ENCODE assay signal across 15 cellular contexts in genomic region chr11:115961168-115962003, GRCh38.
DNase-seq lines count a peak whose midpoint lies in the region; ATAC-seq, FAIRE-seq and TF ChIP-seq lines count a peak whose summit lies in the region.
"Had no signal": no experiment of that assay in that cellular context is flagged by ENCODE, and none has a peak within 500 bp of the region (broad histone marks: within the 10 kb centered on the region; RNA-seq: fewer than 3 reads in every experiment).

No MANE protein-coding gene starts in this region.

- no peak for TF ChIP-seq POLR2A in GM12892 (IDR thresholded peaks at IDR 0.05; ENCODE audit: low read depth, low read length)

- H3K9me3 ChIP-seq in smooth muscle cell (replicated peaks; ENCODE audit: low read depth) (no peaks in the 10 kb centered on the region), aorta (ENCODE audit: control insufficient read depth, low read length) (no peaks in the 10 kb centered on the region)
- H3K9me3 ChIP-seq: BE2C had no signal

- H3K36me3 Mint-ChIP-seq in activated naive CD8-positive, alpha-beta T cell treated with anti-CD3 and anti-CD28 coated beads, Interleukin-2, amount 50 U/mL, for 24 hours (ENCODE audit: low read depth), result no peaks in the 10 kb centered on the region
- H3K36me3 Mint-ChIP-seq: activated CD4-positive, alpha-beta memory T cell treated with anti-CD3 and anti-CD28 coated beads for 36 hours had no signal

- no peak overlapping the region for H3K27ac Mint-ChIP-seq in activated naive CD8-positive, alpha-beta T cell treated with anti-CD3 and anti-CD28 coated beads, Interleukin-2, amount 50 U/mL, for 24 hours
- H3K27ac Mint-ChIP-seq: activated CD4-positive, alpha-beta memory T cell treated with anti-CD3 and anti-CD28 coated beads for 36 hours had no signal

- H3K36me3 ChIP-seq in smooth muscle cell (ENCODE audit: low read depth), result no peaks in the 10 kb centered on the region
- H3K36me3 ChIP-seq in aorta (ENCODE audit: control insufficient read depth in 1 of 2, insufficient read depth in 2 of 2, low read length in 1 of 2), result no peaks in the 10 kb centered on the region
- H3K36me3 ChIP-seq: BE2C had no signal

- H3K4me3 Mint-ChIP-seq in activated naive CD8-positive, alpha-beta T cell treated with anti-CD3 and anti-CD28 coated beads, Interleukin-2, amount 50 U/mL, for 24 hours, result no peak overlapping the region
- H3K4me3 Mint-ChIP-seq: activated CD4-positive, alpha-beta memory T cell treated with anti-CD3 and anti-CD28 coated beads for 36 hours had no signal

- intact Hi-C loops in aorta (cut with DNase I), result no loop called here

- H3K9me3 Mint-ChIP-seq in activated naive CD8-positive, alpha-beta T cell treated with anti-CD3 and anti-CD28 coated beads, Interleukin-2, amount 50 U/mL, for 24 hours, result no peaks in the 10 kb centered on the region
- H3K9me3 Mint-ChIP-seq: activated CD4-positive, alpha-beta memory T cell treated with anti-CD3 and anti-CD28 coated beads for 36 hours had no signal

- 73% methylated on average over 11 of the region's 11 CpGs for WGBS in smooth muscle cell (ENCODE audit: low lambda C conversion rate)
- 39 to 41% methylated on average over 11 of the region's 11 CpGs for WGBS in aorta, 2 donors

- no peak overlapping the region for H2AFZ ChIP-seq in smooth muscle cell (ENCODE audit: low read depth)

- H3K4me3 ChIP-seq in fibroblast of pulmonary artery (replicated peaks; ENCODE audit: low read depth, low read length), result no peak overlapping the region
- no peak overlapping the region for H3K4me3 ChIP-seq in smooth muscle cell
- H3K4me3 ChIP-seq in aorta (ENCODE audit: low read length in 2 of 2), result no peak overlapping the region

- no peak overlapping the region for H3K4me2 ChIP-seq in smooth muscle cell

- no peak overlapping the region for H3K9ac ChIP-seq in smooth muscle cell (ENCODE audit: low read depth)

- no peaks in the 10 kb centered on the region for H3K79me2 ChIP-seq in smooth muscle cell (ENCODE audit: low read depth)

- H3K27ac ChIP-seq in smooth muscle cell (ENCODE audit: low read depth) (no peak overlapping the region), aorta (ENCODE audit: low read depth in 1 of 2, low read length in 2 of 2) (no peak overlapping the region)
- H3K27ac ChIP-seq: foreskin keratinocyte had no signal

- FAIRE-seq in GM12892 (lab: Jason Lieb, UNC), result peak; percentile 87

- no peaks in the 10 kb centered on the region for H3K4me1 Mint-ChIP-seq in activated naive CD8-positive, alpha-beta T cell treated with anti-CD3 and anti-CD28 coated beads, Interleukin-2, amount 50 U/mL, for 24 hours

- H3K4me1 ChIP-seq in smooth muscle cell (ENCODE audit: low read depth) (peaks cover 6% of the 10 kb centered on the region), aorta (ENCODE audit: control insufficient read depth in 1 of 2, insufficient read depth in 2 of 2, low read length in 2 of 2) (no peaks in the 10 kb centered on the region)
- H3K4me1 ChIP-seq: foreskin keratinocyte had no signal

- DNase-seq in DMS153 (lab: John Stamatoyannopoulos, UW) (peak; percentile 42), GM12892 (ENCODE audit: insufficient read length) (no peak), NCI-H2171 treated with DMSO at 0.1 percent for 48 hours (lab: John Stamatoyannopoulos, UW) (peak; percentile 96), fibroblast of pulmonary artery (ENCODE audit: low read depth) (peak; percentile 19), smooth muscle cell (lab: John Stamatoyannopoulos, UW; ENCODE audit: unreplicated experiment) (no peak), A172 (ENCODE audit: low spot score) (no peak), aorta (no peak)
- DNase-seq in activated naive CD8-positive, alpha-beta T cell treated with anti-CD3 and anti-CD28 coated beads, Interleukin-2, amount 50 U/mL, for 24 hours, result no peak
- DNase-seq: activated CD4-positive, alpha-beta memory T cell treated with anti-CD3 and anti-CD28 coated beads for 36 hours; activated T-cell treated with anti-CD3 and anti-CD28 coated beads, Interleukin-2, amount 50 U/mL, for 48 hours; BE2C; central memory CD4-positive, alpha-beta T cell; foreskin keratinocyte; Kasumi-1 had no signal

- H3K27me3 ChIP-seq in smooth muscle cell (ENCODE audit: low read depth) (no peaks in the 10 kb centered on the region), aorta (ENCODE audit: control insufficient read depth in 1 of 2, insufficient read depth in 2 of 2, low read length in 1 of 2) (no peaks in the 10 kb centered on the region)
- H3K27me3 ChIP-seq: BE2C, foreskin keratinocyte had no signal

- no peaks in the 10 kb centered on the region for H3K27me3 Mint-ChIP-seq in activated naive CD8-positive, alpha-beta T cell treated with anti-CD3 and anti-CD28 coated beads, Interleukin-2, amount 50 U/mL, for 24 hours

- no peak for ATAC-seq in aorta (ENCODE audit: low FRiP score)
- ATAC-seq in activated naive CD8-positive, alpha-beta T cell treated with anti-CD3 and anti-CD28 coated beads, Interleukin-2, amount 50 U/mL, for 24 hours, result no peak
- ATAC-seq: foreskin keratinocyte, SK-N-SH treated with all-trans-retinoic acid at 6 μM for 48 hours had no signal

- TF ChIP-seq CTCF in fibroblast of pulmonary artery (IDR thresholded peaks at IDR 0.05; ENCODE audit: low read length, missing control alignments) (no peak), smooth muscle cell (IDR thresholded peaks at IDR 0.05; ENCODE audit: borderline replicate concordance, insufficient read depth, poor library complexity, severe bottlenecking) (no peak)

- no peaks in the 10 kb centered on the region for H4K20me1 ChIP-seq in smooth muscle cell (ENCODE audit: low read depth)

- no peaks in the 10 kb centered on the region for H3F3A ChIP-seq in smooth muscle cell (ENCODE audit: low read depth)

Comparison
In these comparisons a context has a peak if more than half of its experiments do, and no peak if none do; other contexts are left out.
1. DNase-seq: peak in DMS153 (single experiment), NCI-H2171 treated with DMSO at 0.1 percent for 48 hours (single experiment) and fibroblast of pulmonary artery (single experiment); none in GM12892 (single experiment), smooth muscle cell (single experiment), A172 (single experiment), aorta (0 of 2) and activated naive CD8-positive, alpha-beta T cell treated with anti-CD3 and anti-CD28 coated beads, Interleukin-2, amount 50 U/mL, for 24 hours (single experiment).